24 cellular contexts compared by ENCODE assay signal in the genomic region with DNA sequence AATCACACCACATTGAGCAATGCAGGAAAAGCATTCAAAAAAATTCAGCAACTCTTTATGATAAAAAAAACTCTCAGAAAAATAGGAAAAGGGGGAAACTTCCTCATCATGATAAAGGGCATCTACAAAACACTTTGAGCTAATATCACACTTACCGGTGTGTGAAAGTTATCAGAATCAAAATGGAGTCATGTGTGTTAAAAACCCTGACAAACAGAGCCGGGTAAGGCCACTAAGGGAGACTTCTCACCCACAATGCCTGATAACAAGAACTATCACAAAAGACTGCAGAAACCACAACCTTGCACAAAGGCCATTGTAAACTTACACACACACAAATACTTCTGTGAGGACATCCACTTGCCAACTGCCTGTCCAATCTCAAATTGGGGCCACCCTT.
"Had no signal": no experiment of that assay in that cellular context is flagged by ENCODE, and none has a peak within 500 bp of the region (broad histone marks: within the 10 kb centered on the region; RNA-seq: fewer than 3 reads in every experiment).

No MANE protein-coding gene starts in this region.

- H3K27ac Mint-ChIP-seq: stimulated activated effector memory CD8-positive, alpha-beta T cell treated with anti-CD3 and anti-CD28 coated beads, Interleukin-12 subunit alpha, Interleukin-12 subunit beta, amount 100 ng/mL, for 72 hours; stimulated activated memory B cell treated with anti-CD40 and anti-IgM and Interleukin-4, amounts not matched to agents 10 μg/mL and 1 μg/mL and 100 μg/mL, for 72 hours; stimulated activated naive B cell treated with anti-CD40 and anti-IgM and Interleukin-4, amounts not matched to agents 10 μg/mL and 1 μg/mL and 100 μg/mL, for 72 hours; stimulated activated naive CD8-positive, alpha-beta T cell treated with anti-CD3 and anti-CD28 coated beads, Interleukin-15, amount 100 ng/mL, for 72 hours; stimulated activated naive CD8-positive, alpha-beta T cell treated with anti-CD3 and anti-CD28 coated beads, Interleukin-15, Interleukin-2, amounts not matched to agents 100 ng/mL and 50 ng/mL, for 24 hours; type B pancreatic cell had no signal

- H3K4me3 Mint-ChIP-seq: stimulated activated effector memory CD8-positive, alpha-beta T cell treated with anti-CD3 and anti-CD28 coated beads, Interleukin-12 subunit alpha, Interleukin-12 subunit beta, amount 100 ng/mL, for 72 hours; stimulated activated memory B cell treated with anti-CD40 and anti-IgM and Interleukin-4, amounts not matched to agents 10 μg/mL and 1 μg/mL and 100 μg/mL, for 72 hours; stimulated activated naive B cell treated with anti-CD40 and anti-IgM and Interleukin-4, amounts not matched to agents 10 μg/mL and 1 μg/mL and 100 μg/mL, for 72 hours; stimulated activated naive CD8-positive, alpha-beta T cell treated with anti-CD3 and anti-CD28 coated beads, Interleukin-15, amount 100 ng/mL, for 72 hours; stimulated activated naive CD8-positive, alpha-beta T cell treated with anti-CD3 and anti-CD28 coated beads, Interleukin-15, Interleukin-2, amounts not matched to agents 100 ng/mL and 50 ng/mL, for 24 hours; type B pancreatic cell had no signal

- ATAC-seq: stimulated activated effector memory CD8-positive, alpha-beta T cell treated with anti-CD3 and anti-CD28 coated beads, Interleukin-12 subunit alpha, Interleukin-12 subunit beta, amount 100 ng/mL, for 72 hours; stimulated activated memory B cell treated with anti-CD40 and anti-IgM and Interleukin-4, amounts not matched to agents 10 μg/mL and 1 μg/mL and 100 μg/mL, for 72 hours; stimulated activated naive B cell treated with anti-CD40 and anti-IgM and Interleukin-4, amounts not matched to agents 10 μg/mL and 1 μg/mL and 100 μg/mL, for 72 hours; stimulated activated naive CD8-positive, alpha-beta T cell treated with anti-CD3 and anti-CD28 coated beads, Interleukin-15, amount 100 ng/mL, for 72 hours; stimulated activated naive CD8-positive, alpha-beta T cell treated with anti-CD3 and anti-CD28 coated beads, Interleukin-15, Interleukin-2, amounts not matched to agents 100 U/mL and 50 U/mL, for 24 hours; upper lobe of right lung had no signal

- H3K9me3 Mint-ChIP-seq: stimulated activated effector memory CD8-positive, alpha-beta T cell treated with anti-CD3 and anti-CD28 coated beads, Interleukin-12 subunit alpha, Interleukin-12 subunit beta, amount 100 ng/mL, for 72 hours; stimulated activated naive CD8-positive, alpha-beta T cell treated with anti-CD3 and anti-CD28 coated beads, Interleukin-15, amount 100 ng/mL, for 72 hours; stimulated activated naive CD8-positive, alpha-beta T cell treated with anti-CD3 and anti-CD28 coated beads, Interleukin-15, Interleukin-2, amounts not matched to agents 100 ng/mL and 50 ng/mL, for 24 hours; type B pancreatic cell had no signal

- H3K36me3 Mint-ChIP-seq: stimulated activated effector memory CD8-positive, alpha-beta T cell treated with anti-CD3 and anti-CD28 coated beads, Interleukin-12 subunit alpha, Interleukin-12 subunit beta, amount 100 ng/mL, for 72 hours; stimulated activated memory B cell treated with anti-CD40 and anti-IgM and Interleukin-4, amounts not matched to agents 10 μg/mL and 1 μg/mL and 100 μg/mL, for 72 hours; stimulated activated naive B cell treated with anti-CD40 and anti-IgM and Interleukin-4, amounts not matched to agents 10 μg/mL and 1 μg/mL and 100 μg/mL, for 72 hours; type B pancreatic cell had no signal

- DNase-seq: stimulated activated CD4-positive, alpha-beta T cell treated with anti-CD3 and anti-CD28 coated beads, Interleukin-2, amount 100 ng/mL, for 48 hours; stimulated activated CD4-positive, alpha-beta T cell treated with anti-CD3 and anti-CD28 coated beads, Interleukin-4, amount 100 ng/mL, for 1 hour; stimulated activated CD4-positive, alpha-beta T cell treated with anti-CD3 and anti-CD28 coated beads, Interleukin-4, amount 100 ng/mL, for 24 hours; stimulated activated CD4-positive, alpha-beta T cell treated with anti-CD3 and anti-CD28 coated beads, Interleukin-4, amount 100 ng/mL, for 4 hours; stimulated activated CD8-positive, alpha-beta memory T cell treated with anti-CD3 and anti-CD28 coated beads, Interleukin-4, amount 100 ng/mL, for 48 hours; stimulated activated naive B cell treated with anti-CD40 and anti-IgM and Interleukin-4, amounts not matched to agents 10 μg/mL and 1 μg/mL and 100 μg/mL, for 72 hours; stimulated activated naive CD4-positive, alpha-beta T cell; stimulated activated naive CD4-positive, alpha-beta T cell treated with Interleukin-2 at 50 U/mL for 16 hours; stimulated activated naive CD8-positive, alpha-beta T cell treated with anti-CD3 and anti-CD28 coated beads, Interleukin-15, amount 100 ng/mL, for 72 hours; stimulated activated naive CD8-positive, alpha-beta T cell treated with anti-CD3 and anti-CD28 coated beads, Interleukin-15, Interleukin-2, amounts not matched to agents 100 U/mL and 50 U/mL, for 24 hours; stomach; substantia nigra; testis; thyroid gland; tibial artery; transverse colon; trophoblast cell; upper lobe of left lung; upper lobe of right lung; uterus had no signal

- H3K4me1 Mint-ChIP-seq: stimulated activated effector memory CD8-positive, alpha-beta T cell treated with anti-CD3 and anti-CD28 coated beads, Interleukin-12 subunit alpha, Interleukin-12 subunit beta, amount 100 ng/mL, for 72 hours; stimulated activated memory B cell treated with anti-CD40 and anti-IgM and Interleukin-4, amounts not matched to agents 10 μg/mL and 1 μg/mL and 100 μg/mL, for 72 hours; stimulated activated naive B cell treated with anti-CD40 and anti-IgM and Interleukin-4, amounts not matched to agents 10 μg/mL and 1 μg/mL and 100 μg/mL, for 72 hours; stimulated activated naive CD8-positive, alpha-beta T cell treated with anti-CD3 and anti-CD28 coated beads, Interleukin-15, amount 100 ng/mL, for 72 hours had no signal
